3 cellular contexts compared by ENCODE assay signal in the genomic region with DNA sequence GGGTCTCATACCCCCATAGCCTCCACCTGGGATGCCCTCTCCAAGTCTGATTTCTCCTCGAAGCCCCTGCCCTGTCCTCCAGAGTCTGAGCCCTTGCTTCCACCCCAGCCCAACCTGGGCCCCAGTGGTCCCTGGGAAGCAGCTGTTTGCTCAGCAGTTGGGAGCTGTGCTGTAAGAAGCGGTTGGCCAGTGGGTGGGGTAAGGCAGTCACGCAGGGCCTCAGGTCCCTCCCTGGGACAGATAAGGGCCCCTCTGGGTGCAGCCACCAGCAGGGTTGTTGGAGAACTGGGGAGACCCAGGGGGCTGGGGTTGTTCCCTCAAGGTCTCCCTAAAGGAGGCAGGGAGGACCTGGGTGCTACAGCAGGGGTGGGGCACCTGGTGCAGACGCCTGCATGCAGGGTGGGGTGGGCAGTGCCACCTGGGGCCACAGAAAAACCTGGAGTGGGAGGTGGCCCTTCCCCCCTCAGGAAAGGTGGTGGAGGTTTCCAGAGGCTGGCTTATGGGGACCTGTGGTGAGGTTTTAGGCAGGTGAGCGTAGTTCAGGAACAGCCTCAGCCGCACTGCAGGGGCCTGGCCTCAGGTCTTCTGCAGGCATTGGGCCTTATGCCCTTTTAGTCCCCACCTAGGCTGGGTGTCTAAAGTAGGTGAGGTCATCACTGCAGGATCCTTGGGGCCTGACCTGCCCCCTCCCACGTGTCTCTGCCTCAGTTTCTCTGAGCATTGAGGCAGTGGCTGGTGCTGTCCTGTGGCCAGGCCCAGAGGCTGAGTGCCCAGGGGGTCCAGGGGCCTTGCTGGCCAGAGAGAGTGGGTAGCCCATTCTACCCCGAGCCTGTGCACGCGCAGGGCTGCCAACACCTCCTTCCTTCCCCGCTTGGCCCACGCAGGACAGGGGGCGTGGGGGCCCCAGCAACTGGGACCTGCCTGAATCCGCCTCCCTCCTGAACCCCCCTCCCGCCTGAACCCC.
TF ChIP-seq lines count a peak whose summit lies in the region.

No MANE protein-coding gene starts in this region.

TF ChIP-seq in A549, 52 proteins besides CTCF, POLR2A, EP300 and RAD21:
- TF ChIP-seq KDM5A (IDR thresholded peaks at IDR 0.05) (no peak), JUN (IDR thresholded peaks at IDR 0.05) (no peak), CHD4 (IDR thresholded peaks at IDR 0.05; ENCODE audit: borderline replicate concordance) (no peak), CEBPB (IDR thresholded peaks at IDR 0.05) (no peak), CBX2 (IDR thresholded peaks at IDR 0.05; ENCODE audit: borderline replicate concordance, low read depth) (no peak), MAFK (IDR thresholded peaks at IDR 0.05; ENCODE audit: partially characterized antibody) (no peak)
- TF ChIP-seq, protein P1, sequence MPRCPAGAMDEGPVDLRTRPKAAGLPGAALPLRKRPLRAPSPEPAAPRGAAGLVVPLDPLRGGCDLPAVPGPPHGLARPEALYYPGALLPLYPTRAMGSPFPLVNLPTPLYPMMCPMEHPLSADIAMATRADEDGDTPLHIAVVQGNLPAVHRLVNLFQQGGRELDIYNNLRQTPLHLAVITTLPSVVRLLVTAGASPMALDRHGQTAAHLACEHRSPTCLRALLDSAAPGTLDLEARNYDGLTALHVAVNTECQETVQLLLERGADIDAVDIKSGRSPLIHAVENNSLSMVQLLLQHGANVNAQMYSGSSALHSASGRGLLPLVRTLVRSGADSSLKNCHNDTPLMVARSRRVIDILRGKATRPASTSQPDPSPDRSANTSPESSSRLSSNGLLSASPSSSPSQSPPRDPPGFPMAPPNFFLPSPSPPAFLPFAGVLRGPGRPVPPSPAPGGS (IDR thresholded peaks at IDR 0.05), result no peak
- TF ChIP-seq, protein P2, sequence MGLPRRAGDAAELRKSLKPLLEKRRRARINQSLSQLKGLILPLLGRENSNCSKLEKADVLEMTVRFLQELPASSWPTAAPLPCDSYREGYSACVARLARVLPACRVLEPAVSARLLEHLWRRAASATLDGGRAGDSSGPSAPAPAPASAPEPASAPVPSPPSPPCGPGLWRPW (IDR thresholded peaks at IDR 0.05), result no peak
- TF ChIP-seq, protein P3, sequence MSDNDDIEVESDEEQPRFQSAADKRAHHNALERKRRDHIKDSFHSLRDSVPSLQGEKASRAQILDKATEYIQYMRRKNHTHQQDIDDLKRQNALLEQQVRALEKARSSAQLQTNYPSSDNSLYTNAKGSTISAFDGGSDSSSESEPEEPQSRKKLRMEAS (IDR thresholded peaks at IDR 0.05), result no peak

TF ChIP-seq in HEK293, 187 proteins besides CTCF, POLR2A, EP300 and RAD21 (continues in another document):
- TF ChIP-seq ZNF335 (tag by site-specific recombination; conservative IDR thresholded peaks at IDR 0.05), result peak; percentile 76
- no peak for TF ChIP-seq MZF1 (tag by site-specific recombination; IDR thresholded peaks at IDR 0.05; ENCODE audit: borderline replicate concordance)
- no peak for TF ChIP-seq FEZF1 (tag by site-specific recombination; IDR thresholded peaks at IDR 0.05)
- TF ChIP-seq ZNF658 (tag by site-specific recombination; IDR thresholded peaks at IDR 0.05), result no peak
- TF ChIP-seq GFI1B (tag by site-specific recombination; IDR thresholded peaks at IDR 0.05), result no peak
- TF ChIP-seq ZNF571 (tag by site-specific recombination; IDR thresholded peaks at IDR 0.05), result no peak
- no peak for TF ChIP-seq SP2 (tag by site-specific recombination; IDR thresholded peaks at IDR 0.05)
- TF ChIP-seq, protein P4, sequence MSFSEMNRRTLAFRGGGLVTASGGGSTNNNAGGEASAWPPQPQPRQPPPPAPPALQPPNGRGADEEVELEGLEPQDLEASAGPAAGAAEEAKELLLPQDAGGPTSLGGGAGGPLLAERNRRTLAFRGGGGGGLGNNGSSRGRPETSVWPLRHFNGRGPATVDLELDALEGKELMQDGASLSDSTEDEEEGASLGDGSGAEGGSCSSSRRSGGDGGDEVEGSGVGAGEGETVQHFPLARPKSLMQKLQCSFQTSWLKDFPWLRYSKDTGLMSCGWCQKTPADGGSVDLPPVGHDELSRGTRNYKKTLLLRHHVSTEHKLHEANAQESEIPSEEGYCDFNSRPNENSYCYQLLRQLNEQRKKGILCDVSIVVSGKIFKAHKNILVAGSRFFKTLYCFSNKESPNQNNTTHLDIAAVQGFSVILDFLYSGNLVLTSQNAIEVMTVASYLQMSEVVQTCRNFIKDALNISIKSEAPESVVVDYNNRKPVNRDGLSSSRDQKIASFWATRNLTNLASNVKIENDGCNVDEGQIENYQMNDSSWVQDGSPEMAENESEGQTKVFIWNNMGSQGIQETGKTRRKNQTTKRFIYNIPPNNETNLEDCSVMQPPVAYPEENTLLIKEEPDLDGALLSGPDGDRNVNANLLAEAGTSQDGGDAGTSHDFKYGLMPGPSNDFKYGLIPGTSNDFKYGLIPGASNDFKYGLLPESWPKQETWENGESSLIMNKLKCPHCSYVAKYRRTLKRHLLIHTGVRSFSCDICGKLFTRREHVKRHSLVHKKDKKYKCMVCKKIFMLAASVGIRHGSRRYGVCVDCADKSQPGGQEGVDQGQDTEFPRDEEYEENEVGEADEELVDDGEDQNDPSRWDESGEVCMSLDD (tag by site-specific recombination; IDR thresholded peaks at IDR 0.05), result no peak
- TF ChIP-seq ZBTB48 (tag by site-specific recombination; IDR thresholded peaks at IDR 0.05), result 0 out of 2 replicates have a peak, but pooled peaks have one; percentile 31
- TF ChIP-seq, protein P5, sequence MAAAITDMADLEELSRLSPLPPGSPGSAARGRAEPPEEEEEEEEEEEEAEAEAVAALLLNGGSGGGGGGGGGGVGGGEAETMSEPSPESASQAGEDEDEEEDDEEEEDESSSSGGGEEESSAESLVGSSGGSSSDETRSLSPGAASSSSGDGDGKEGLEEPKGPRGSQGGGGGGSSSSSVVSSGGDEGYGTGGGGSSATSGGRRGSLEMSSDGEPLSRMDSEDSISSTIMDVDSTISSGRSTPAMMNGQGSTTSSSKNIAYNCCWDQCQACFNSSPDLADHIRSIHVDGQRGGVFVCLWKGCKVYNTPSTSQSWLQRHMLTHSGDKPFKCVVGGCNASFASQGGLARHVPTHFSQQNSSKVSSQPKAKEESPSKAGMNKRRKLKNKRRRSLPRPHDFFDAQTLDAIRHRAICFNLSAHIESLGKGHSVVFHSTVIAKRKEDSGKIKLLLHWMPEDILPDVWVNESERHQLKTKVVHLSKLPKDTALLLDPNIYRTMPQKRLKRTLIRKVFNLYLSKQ (tag by site-specific recombination; IDR thresholded peaks at IDR 0.05; ENCODE audit: borderline replicate concordance), result no peak
- TF ChIP-seq ZNF521 (tag by site-specific recombination; IDR thresholded peaks at IDR 0.05), result no peak
- no peak for TF ChIP-seq ZNF558 (tag by site-specific recombination; IDR thresholded peaks at IDR 0.05)
- TF ChIP-seq ZNF830 (tag by site-specific recombination; IDR thresholded peaks at IDR 0.05; ENCODE audit: low read depth), result no peak
- peak; percentile 78 for TF ChIP-seq ZIC2 (tag by site-specific recombination; IDR thresholded peaks at IDR 0.05)
- TF ChIP-seq YY2 (tag by site-specific recombination; IDR thresholded peaks at IDR 0.05), result no peak
- no peak for TF ChIP-seq ZSCAN30 (tag by site-specific recombination; IDR thresholded peaks at IDR 0.05)
- TF ChIP-seq, protein P6, sequence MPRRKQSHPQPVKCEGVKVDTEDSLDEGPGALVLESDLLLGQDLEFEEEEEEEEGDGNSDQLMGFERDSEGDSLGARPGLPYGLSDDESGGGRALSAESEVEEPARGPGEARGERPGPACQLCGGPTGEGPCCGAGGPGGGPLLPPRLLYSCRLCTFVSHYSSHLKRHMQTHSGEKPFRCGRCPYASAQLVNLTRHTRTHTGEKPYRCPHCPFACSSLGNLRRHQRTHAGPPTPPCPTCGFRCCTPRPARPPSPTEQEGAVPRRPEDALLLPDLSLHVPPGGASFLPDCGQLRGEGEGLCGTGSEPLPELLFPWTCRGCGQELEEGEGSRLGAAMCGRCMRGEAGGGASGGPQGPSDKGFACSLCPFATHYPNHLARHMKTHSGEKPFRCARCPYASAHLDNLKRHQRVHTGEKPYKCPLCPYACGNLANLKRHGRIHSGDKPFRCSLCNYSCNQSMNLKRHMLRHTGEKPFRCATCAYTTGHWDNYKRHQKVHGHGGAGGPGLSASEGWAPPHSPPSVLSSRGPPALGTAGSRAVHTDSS (tag by site-specific recombination; IDR thresholded peaks at IDR 0.05), result no peak
- no peak for TF ChIP-seq ZNF544 (tag by site-specific recombination; IDR thresholded peaks at IDR 0.05)
- no peak for TF ChIP-seq ZNF239 (tag by site-specific recombination; IDR thresholded peaks at IDR 0.05)

TF ChIP-seq in K562, 482 proteins besides CTCF, POLR2A, EP300 and RAD21 (continues in another document):
- TF ChIP-seq, protein P7, sequence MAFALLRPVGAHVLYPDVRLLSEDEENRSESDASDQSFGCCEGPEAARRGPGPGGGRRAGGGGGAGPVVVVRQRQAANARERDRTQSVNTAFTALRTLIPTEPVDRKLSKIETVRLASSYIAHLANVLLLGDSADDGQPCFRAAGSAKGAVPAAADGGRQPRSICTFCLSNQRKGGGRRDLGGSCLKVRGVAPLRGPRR (CRISPR knock-in tag; IDR thresholded peaks at IDR 0.05), result 0 out of 2 replicates have a peak, but pooled peaks have one; percentile 21
- TF ChIP-seq PTBP1 (IDR thresholded peaks at IDR 0.05; ENCODE audit: low read depth, low read length), result no peak
- no peak for TF ChIP-seq HMG20B (CRISPR knock-in tag; IDR thresholded peaks at IDR 0.05)
- no peak for TF ChIP-seq ZKSCAN1 (IDR thresholded peaks at IDR 0.05; ENCODE audit: low read depth, low read length)
- peak; percentile 65 for TF ChIP-seq LEF1 (IDR thresholded peaks at IDR 0.05)
- TF ChIP-seq, protein P8, sequence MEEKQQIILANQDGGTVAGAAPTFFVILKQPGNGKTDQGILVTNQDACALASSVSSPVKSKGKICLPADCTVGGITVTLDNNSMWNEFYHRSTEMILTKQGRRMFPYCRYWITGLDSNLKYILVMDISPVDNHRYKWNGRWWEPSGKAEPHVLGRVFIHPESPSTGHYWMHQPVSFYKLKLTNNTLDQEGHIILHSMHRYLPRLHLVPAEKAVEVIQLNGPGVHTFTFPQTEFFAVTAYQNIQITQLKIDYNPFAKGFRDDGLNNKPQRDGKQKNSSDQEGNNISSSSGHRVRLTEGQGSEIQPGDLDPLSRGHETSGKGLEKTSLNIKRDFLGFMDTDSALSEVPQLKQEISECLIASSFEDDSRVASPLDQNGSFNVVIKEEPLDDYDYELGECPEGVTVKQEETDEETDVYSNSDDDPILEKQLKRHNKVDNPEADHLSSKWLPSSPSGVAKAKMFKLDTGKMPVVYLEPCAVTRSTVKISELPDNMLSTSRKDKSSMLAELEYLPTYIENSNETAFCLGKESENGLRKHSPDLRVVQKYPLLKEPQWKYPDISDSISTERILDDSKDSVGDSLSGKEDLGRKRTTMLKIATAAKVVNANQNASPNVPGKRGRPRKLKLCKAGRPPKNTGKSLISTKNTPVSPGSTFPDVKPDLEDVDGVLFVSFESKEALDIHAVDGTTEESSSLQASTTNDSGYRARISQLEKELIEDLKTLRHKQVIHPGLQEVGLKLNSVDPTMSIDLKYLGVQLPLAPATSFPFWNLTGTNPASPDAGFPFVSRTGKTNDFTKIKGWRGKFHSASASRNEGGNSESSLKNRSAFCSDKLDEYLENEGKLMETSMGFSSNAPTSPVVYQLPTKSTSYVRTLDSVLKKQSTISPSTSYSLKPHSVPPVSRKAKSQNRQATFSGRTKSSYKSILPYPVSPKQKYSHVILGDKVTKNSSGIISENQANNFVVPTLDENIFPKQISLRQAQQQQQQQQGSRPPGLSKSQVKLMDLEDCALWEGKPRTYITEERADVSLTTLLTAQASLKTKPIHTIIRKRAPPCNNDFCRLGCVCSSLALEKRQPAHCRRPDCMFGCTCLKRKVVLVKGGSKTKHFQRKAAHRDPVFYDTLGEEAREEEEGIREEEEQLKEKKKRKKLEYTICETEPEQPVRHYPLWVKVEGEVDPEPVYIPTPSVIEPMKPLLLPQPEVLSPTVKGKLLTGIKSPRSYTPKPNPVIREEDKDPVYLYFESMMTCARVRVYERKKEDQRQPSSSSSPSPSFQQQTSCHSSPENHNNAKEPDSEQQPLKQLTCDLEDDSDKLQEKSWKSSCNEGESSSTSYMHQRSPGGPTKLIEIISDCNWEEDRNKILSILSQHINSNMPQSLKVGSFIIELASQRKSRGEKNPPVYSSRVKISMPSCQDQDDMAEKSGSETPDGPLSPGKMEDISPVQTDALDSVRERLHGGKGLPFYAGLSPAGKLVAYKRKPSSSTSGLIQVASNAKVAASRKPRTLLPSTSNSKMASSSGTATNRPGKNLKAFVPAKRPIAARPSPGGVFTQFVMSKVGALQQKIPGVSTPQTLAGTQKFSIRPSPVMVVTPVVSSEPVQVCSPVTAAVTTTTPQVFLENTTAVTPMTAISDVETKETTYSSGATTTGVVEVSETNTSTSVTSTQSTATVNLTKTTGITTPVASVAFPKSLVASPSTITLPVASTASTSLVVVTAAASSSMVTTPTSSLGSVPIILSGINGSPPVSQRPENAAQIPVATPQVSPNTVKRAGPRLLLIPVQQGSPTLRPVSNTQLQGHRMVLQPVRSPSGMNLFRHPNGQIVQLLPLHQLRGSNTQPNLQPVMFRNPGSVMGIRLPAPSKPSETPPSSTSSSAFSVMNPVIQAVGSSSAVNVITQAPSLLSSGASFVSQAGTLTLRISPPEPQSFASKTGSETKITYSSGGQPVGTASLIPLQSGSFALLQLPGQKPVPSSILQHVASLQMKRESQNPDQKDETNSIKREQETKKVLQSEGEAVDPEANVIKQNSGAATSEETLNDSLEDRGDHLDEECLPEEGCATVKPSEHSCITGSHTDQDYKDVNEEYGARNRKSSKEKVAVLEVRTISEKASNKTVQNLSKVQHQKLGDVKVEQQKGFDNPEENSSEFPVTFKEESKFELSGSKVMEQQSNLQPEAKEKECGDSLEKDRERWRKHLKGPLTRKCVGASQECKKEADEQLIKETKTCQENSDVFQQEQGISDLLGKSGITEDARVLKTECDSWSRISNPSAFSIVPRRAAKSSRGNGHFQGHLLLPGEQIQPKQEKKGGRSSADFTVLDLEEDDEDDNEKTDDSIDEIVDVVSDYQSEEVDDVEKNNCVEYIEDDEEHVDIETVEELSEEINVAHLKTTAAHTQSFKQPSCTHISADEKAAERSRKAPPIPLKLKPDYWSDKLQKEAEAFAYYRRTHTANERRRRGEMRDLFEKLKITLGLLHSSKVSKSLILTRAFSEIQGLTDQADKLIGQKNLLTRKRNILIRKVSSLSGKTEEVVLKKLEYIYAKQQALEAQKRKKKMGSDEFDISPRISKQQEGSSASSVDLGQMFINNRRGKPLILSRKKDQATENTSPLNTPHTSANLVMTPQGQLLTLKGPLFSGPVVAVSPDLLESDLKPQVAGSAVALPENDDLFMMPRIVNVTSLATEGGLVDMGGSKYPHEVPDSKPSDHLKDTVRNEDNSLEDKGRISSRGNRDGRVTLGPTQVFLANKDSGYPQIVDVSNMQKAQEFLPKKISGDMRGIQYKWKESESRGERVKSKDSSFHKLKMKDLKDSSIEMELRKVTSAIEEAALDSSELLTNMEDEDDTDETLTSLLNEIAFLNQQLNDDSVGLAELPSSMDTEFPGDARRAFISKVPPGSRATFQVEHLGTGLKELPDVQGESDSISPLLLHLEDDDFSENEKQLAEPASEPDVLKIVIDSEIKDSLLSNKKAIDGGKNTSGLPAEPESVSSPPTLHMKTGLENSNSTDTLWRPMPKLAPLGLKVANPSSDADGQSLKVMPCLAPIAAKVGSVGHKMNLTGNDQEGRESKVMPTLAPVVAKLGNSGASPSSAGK (IDR thresholded peaks at IDR 0.05), result peak; percentile 41
- TF ChIP-seq CREB1 (IDR thresholded peaks at IDR 0.05), result no peak
- TF ChIP-seq CREB1 (CRISPR knock-in tag; IDR thresholded peaks at IDR 0.05), result peak; percentile 55; the same call in 1 of the 2 replicates
- TF ChIP-seq ZFP36 (IDR thresholded peaks at IDR 0.05; ENCODE audit: low read depth, low read length, partially characterized antibody), result no peak
- TF ChIP-seq, protein P9, sequence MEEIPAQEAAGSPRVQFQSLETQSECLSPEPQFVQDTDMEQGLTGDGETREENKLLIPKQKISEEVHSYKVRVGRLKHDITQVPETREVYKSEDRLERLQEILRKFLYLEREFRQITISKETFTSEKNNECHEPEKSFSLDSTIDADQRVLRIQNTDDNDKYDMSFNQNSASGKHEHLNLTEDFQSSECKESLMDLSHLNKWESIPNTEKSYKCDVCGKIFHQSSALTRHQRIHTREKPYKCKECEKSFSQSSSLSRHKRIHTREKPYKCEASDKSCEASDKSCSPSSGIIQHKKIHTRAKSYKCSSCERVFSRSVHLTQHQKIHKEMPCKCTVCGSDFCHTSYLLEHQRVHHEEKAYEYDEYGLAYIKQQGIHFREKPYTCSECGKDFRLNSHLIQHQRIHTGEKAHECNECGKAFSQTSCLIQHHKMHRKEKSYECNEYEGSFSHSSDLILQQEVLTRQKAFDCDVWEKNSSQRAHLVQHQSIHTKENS (CRISPR knock-in tag; IDR thresholded peaks at IDR 0.05), result no peak
- TF ChIP-seq CBX5 (IDR thresholded peaks at IDR 0.05; ENCODE audit: borderline replicate concordance, low read depth), result no peak
